ENCODE assay signal across 40 cellular contexts in genomic region chr12:49899921-49900320, GRCh38. TPM values are rescaled to one million over a fixed set of nuclear protein-coding genes. Genes with fewer than 3 reads are reported as not detected.
"Had no signal": no experiment of that assay in that cellular context is flagged by ENCODE, and none has a peak within 500 bp of the region (broad histone marks: within the 10 kb centered on the region; RNA-seq: fewer than 3 reads in every experiment).

No MANE protein-coding gene starts in this region.

- H3K4me3 Mint-ChIP-seq: activated CD8-positive, alpha-beta T cell treated with anti-CD3 and anti-CD28 coated beads for 36 hours; activated naive CD4-positive, alpha-beta T cell treated with anti-CD3 and anti-CD28 coated beads, Interleukin-2, amount 50 U/mL, for 24 hours; activated naive CD8-positive, alpha-beta T cell treated with anti-CD3 and anti-CD28 coated beads, Interleukin-2, amount 10 ng/mL, durations not matched to agents 7 days and 5 days; activated T-cell treated with anti-CD3 and anti-CD28 coated beads, Interleukin-2, amount 50 U/mL, for 72 hours had no signal

- DNase-seq: activated CD4-positive, alpha-beta T cell treated with anti-CD3 and anti-CD28 coated beads for 1 hour; activated CD4-positive, alpha-beta T cell treated with anti-CD3 and anti-CD28 coated beads for 48 hours; activated CD4-positive, alpha-beta T cell treated with anti-CD3 and anti-CD28 coated beads, Interleukin-2, amount 50 U/mL, for 4 hours; activated CD4-positive, CD25-positive, alpha-beta regulatory T cell; activated CD8-positive, alpha-beta T cell treated with anti-CD3 and anti-CD28 coated beads for 36 hours; activated gamma-delta T cell; activated naive CD4-positive, alpha-beta T cell treated with Interleukin-2 at 50 U/mL for 16 hours; activated naive CD8-positive, alpha-beta T cell treated with anti-CD3 and anti-CD28 coated beads, Interleukin-2, amount 10 ng/mL, durations not matched to agents 7 days and 5 days; activated T-cell treated with anti-CD3 and anti-CD28 coated beads, Interleukin-2, amount 50 U/mL, for 1 hour; activated T-cell treated with anti-CD3 and anti-CD28 coated beads, Interleukin-2, amount 50 U/mL, for 72 hours; amygdala; body of pancreas; caudate nucleus; MM.1S; MV-4-11; NCI-H1092; NCI-H1436 treated with DMSO at 0.1 percent for 48 hours; NCI-H1694 treated with DMSO at 0.1 percent for 48 hours; NCI-H2029; NCI-H2107; NCI-H2171; NCI-H510A; NCI-H526; NCI-H748 treated with DMSO at 0.1 percent for 48 hours; NK-92 treated with Interleukin-12 subunit alpha and Interleukin-12 subunit beta, amount 100 ng/mL, for 24 hours; PC-3; Peyer's patch; SHP77; SJCRH30; T1000; WERI-Rb-1 had no signal

- FAIRE-seq: astrocyte had no signal

- H3K9me3 Mint-ChIP-seq: activated CD8-positive, alpha-beta T cell treated with anti-CD3 and anti-CD28 coated beads for 36 hours; activated naive CD4-positive, alpha-beta T cell treated with anti-CD3 and anti-CD28 coated beads, Interleukin-2, amount 50 U/mL, for 24 hours; activated naive CD8-positive, alpha-beta T cell treated with anti-CD3 and anti-CD28 coated beads, Interleukin-2, amount 10 ng/mL, durations not matched to agents 7 days and 5 days; activated T-cell treated with anti-CD3 and anti-CD28 coated beads, Interleukin-2, amount 50 U/mL, for 72 hours; activated T-helper 2 cell treated with anti-CD3 and anti-CD28 coated beads, Interferon-gamma antibody, Interleukin-2, Interleukin-4, amounts not matched to agents 10 μg/mL and 5 μg/mL and 100 μg/mL, durations not matched to agents 14 hours and 24 hours and 36 hours had no signal

- H3K36me3 ChIP-seq: breast epithelium, Peyer's patch, SJCRH30, WERI-Rb-1 had no signal

- ATAC-seq: activated CD8-positive, alpha-beta T cell treated with anti-CD3 and anti-CD28 coated beads for 36 hours; activated T-cell treated with anti-CD3 and anti-CD28 coated beads, Interleukin-2, amount 50 U/mL, for 72 hours; body of pancreas; PC-3 had no signal

- H3K4me3 ChIP-seq: body of pancreas, breast epithelium, Peyer's patch, SJCRH30, SK-N-MC had no signal

- H3K27me3 ChIP-seq: body of pancreas, Peyer's patch, SJCRH30 had no signal

- H3K27ac ChIP-seq: body of pancreas, breast epithelium, Peyer's patch, RWPE1, SJCRH30, SK-N-MC, WERI-Rb-1 had no signal

- H3K27me3 Mint-ChIP-seq: activated naive CD4-positive, alpha-beta T cell treated with anti-CD3 and anti-CD28 coated beads, Interleukin-2, amount 50 U/mL, for 24 hours had no signal

- H3K9me3 ChIP-seq: body of pancreas, breast epithelium, Peyer's patch, SJCRH30 had no signal

- H3K36me3 Mint-ChIP-seq: activated naive CD4-positive, alpha-beta T cell treated with anti-CD3 and anti-CD28 coated beads, Interleukin-2, amount 50 U/mL, for 24 hours; activated naive CD8-positive, alpha-beta T cell treated with anti-CD3 and anti-CD28 coated beads, Interleukin-2, amount 10 ng/mL, durations not matched to agents 7 days and 5 days had no signal

- H3K27ac Mint-ChIP-seq: activated CD8-positive, alpha-beta T cell treated with anti-CD3 and anti-CD28 coated beads for 36 hours; activated naive CD4-positive, alpha-beta T cell treated with anti-CD3 and anti-CD28 coated beads, Interleukin-2, amount 50 U/mL, for 24 hours; activated naive CD8-positive, alpha-beta T cell treated with anti-CD3 and anti-CD28 coated beads, Interleukin-2, amount 10 ng/mL, durations not matched to agents 7 days and 5 days; activated T-cell treated with anti-CD3 and anti-CD28 coated beads, Interleukin-2, amount 50 U/mL, for 72 hours; activated T-helper 2 cell treated with anti-CD3 and anti-CD28 coated beads, Interferon-gamma antibody, Interleukin-2, Interleukin-4, amounts not matched to agents 10 μg/mL and 5 μg/mL and 100 μg/mL, durations not matched to agents 14 hours and 24 hours and 36 hours had no signal

RNA-seq across cellular contexts. Expression of gene AQP2, which starts 50.6 kb away (rescaled TPM):
- total RNA-seq: activated CD8-positive, alpha-beta memory T cell treated with anti-CD3 and anti-CD28 coated beads for 36 hours; activated CD8-positive, alpha-beta T cell treated with anti-CD3 and anti-CD28 coated beads for 36 hours; activated naive CD8-positive, alpha-beta T cell treated with anti-CD3 and anti-CD28 coated beads, Interleukin-2, amount 10 ng/mL, durations not matched to agents 7 days and 5 days; activated T-cell treated with anti-CD3 and anti-CD28 coated beads, Interleukin-2, amount 50 U/mL, for 72 hours; activated T-helper 2 cell treated with anti-CD3 and anti-CD28 coated beads, Interferon-gamma antibody, Interleukin-2, Interleukin-4, amounts not matched to agents 10 μg/mL and 5 μg/mL and 100 μg/mL, durations not matched to agents 14 hours and 24 hours and 36 hours; astrocyte; body of pancreas; breast epithelium; PC-3; Peyer's patch; SJCRH30; T-helper 1 cell treated with Interleukin-12 subunit alpha and Interleukin-12 subunit beta and Interleukin-4 antibody, amounts not matched to agents 30 ng/mL and 1 ng/mL, for 36 hours; T-helper 2 cell treated with Interferon-gamma antibody and Interleukin-4, amounts not matched to agents 100 ng/mL and 5 ng/mL, for 36 hours had no signal
